21 cellular contexts compared by ENCODE assay signal in the genomic region with DNA sequence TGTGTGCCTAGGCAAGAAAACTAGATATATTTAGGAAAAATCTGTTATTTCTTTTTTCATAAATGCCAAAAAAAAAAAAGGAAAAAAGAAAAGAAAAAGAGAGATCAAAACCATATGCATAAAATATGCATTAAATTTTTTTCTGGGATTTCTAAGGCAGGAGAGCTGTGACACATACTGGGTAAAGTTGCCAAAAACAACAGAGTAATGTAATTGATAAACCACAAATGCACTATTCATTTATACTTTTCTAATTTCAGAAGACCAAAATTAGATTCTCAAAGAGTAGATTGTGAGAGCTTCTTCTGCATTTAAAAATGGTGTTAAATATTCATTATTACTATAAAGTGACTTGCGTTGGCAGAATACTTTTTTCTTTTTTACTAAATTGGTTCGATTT.
"Had no signal": no experiment of that assay in that cellular context is flagged by ENCODE, and none has a peak within 500 bp of the region (broad histone marks: within the 10 kb centered on the region; RNA-seq: fewer than 3 reads in every experiment).

No MANE protein-coding gene starts in this region.

- H3K27me3 Mint-ChIP-seq: central memory CD8-positive, alpha-beta T cell; naive thymus-derived CD8-positive, alpha-beta T cell; stimulated activated memory B cell treated with anti-CD40 and anti-IgM and Interleukin-4, amounts not matched to agents 10 μg/mL and 1 μg/mL and 100 μg/mL, for 72 hours; stimulated activated naive CD8-positive, alpha-beta T cell treated with anti-CD3 and anti-CD28 coated beads, Interleukin-15, amount 100 ng/mL, for 72 hours; type B pancreatic cell had no signal

- H3K27me3 ChIP-seq: neutrophil, right lobe of liver, thyroid gland had no signal

- H3K27ac Mint-ChIP-seq: immature natural killer cell; naive thymus-derived CD8-positive, alpha-beta T cell; stimulated activated memory B cell treated with anti-CD40 and anti-IgM and Interleukin-4, amounts not matched to agents 10 μg/mL and 1 μg/mL and 100 μg/mL, for 72 hours; stimulated activated naive CD8-positive, alpha-beta T cell treated with anti-CD3 and anti-CD28 coated beads, Interleukin-15, amount 100 ng/mL, for 72 hours; type B pancreatic cell had no signal

- H3K9me3 ChIP-seq: mucosa of descending colon, neutrophil, psoas muscle, right lobe of liver, thyroid gland had no signal

- H3K4me1 ChIP-seq: psoas muscle, right lobe of liver, thyroid gland had no signal

- H3K4me1 Mint-ChIP-seq: central memory CD8-positive, alpha-beta T cell; immature natural killer cell; naive thymus-derived CD8-positive, alpha-beta T cell; stimulated activated memory B cell treated with anti-CD40 and anti-IgM and Interleukin-4, amounts not matched to agents 10 μg/mL and 1 μg/mL and 100 μg/mL, for 72 hours; stimulated activated naive CD8-positive, alpha-beta T cell treated with anti-CD3 and anti-CD28 coated beads, Interleukin-15, amount 100 ng/mL, for 72 hours had no signal

- H3K27ac ChIP-seq: neutrophil, psoas muscle, right lobe of liver, thyroid gland had no signal

- FAIRE-seq: endometrium, keratinocyte, urothelium cell line had no signal

- H3K9me3 Mint-ChIP-seq: central memory CD8-positive, alpha-beta T cell; stimulated activated memory B cell treated with anti-CD40 and anti-IgM and Interleukin-4, amounts not matched to agents 10 μg/mL and 1 μg/mL and 100 μg/mL, for 72 hours; stimulated activated naive CD8-positive, alpha-beta T cell treated with anti-CD3 and anti-CD28 coated beads, Interleukin-15, amount 100 ng/mL, for 72 hours; type B pancreatic cell had no signal

- H3K36me3 Mint-ChIP-seq: naive thymus-derived CD8-positive, alpha-beta T cell; stimulated activated memory B cell treated with anti-CD40 and anti-IgM and Interleukin-4, amounts not matched to agents 10 μg/mL and 1 μg/mL and 100 μg/mL, for 72 hours; type B pancreatic cell had no signal

- H3K36me3 ChIP-seq: neutrophil, right lobe of liver, thyroid gland had no signal

- H3K4me3 Mint-ChIP-seq: central memory CD8-positive, alpha-beta T cell; immature natural killer cell; naive thymus-derived CD8-positive, alpha-beta T cell; stimulated activated memory B cell treated with anti-CD40 and anti-IgM and Interleukin-4, amounts not matched to agents 10 μg/mL and 1 μg/mL and 100 μg/mL, for 72 hours; stimulated activated naive CD8-positive, alpha-beta T cell treated with anti-CD3 and anti-CD28 coated beads, Interleukin-15, amount 100 ng/mL, for 72 hours; type B pancreatic cell had no signal

- DNase-seq: cortex of kidney; effector memory CD4-positive, alpha-beta T cell; immature natural killer cell; left cardiac atrium; left ventricle myocardium superior; mucosa of descending colon; naive thymus-derived CD8-positive, alpha-beta T cell; psoas muscle; retina; right lobe of liver; stimulated activated CD4-positive, alpha-beta T cell treated with anti-CD3 and anti-CD28 coated beads, Interleukin-4, amount 100 ng/mL, for 1 hour; stimulated activated naive CD8-positive, alpha-beta T cell treated with anti-CD3 and anti-CD28 coated beads, Interleukin-15, amount 100 ng/mL, for 72 hours; substantia nigra; thyroid gland had no signal

- H3K4me3 ChIP-seq: mucosa of descending colon, psoas muscle, right lobe of liver, thyroid gland had no signal
